In the genomic region with DNA sequence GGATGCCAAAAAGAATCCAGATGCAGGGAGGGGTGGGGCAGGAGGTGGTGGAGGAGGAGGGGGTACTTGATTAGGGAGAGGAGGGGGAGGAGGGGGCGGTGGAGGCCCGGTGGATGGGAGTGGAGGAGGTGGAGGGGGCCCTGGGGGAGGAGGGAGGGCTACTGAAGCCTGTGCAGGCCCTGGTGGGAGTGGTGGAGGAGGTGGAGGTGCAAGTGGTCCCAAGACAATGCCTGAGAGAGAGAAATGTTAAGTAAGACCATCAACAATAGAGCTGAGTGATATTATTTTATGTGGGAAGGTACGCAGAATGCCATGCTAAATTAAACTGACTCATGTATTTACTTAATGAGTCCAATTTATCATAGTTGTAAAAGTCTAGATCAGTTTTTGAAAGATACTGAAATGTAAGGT, we compare ENCODE assay signal across 23 cellular contexts.
DNase-seq lines count a peak whose midpoint lies in the region; ATAC-seq, FAIRE-seq and TF ChIP-seq lines count a peak whose summit lies in the region.
"Had no signal": no experiment of that assay in that cellular context is flagged by ENCODE, and none has a peak within 500 bp of the region (broad histone marks: within the 10 kb centered on the region; RNA-seq: fewer than 3 reads in every experiment).

No MANE protein-coding gene starts in this region.

- TF ChIP-seq CTCF in HEK293 (tag by site-specific recombination; IDR thresholded peaks at IDR 0.05), result no peak

- H3K4me1 ChIP-seq in HEK293 (ENCODE audit: control insufficient read depth, insufficient read depth, low read length) (peaks cover 12% of the 10 kb centered on the region), small intestine (ENCODE audit: control insufficient read depth in 2 of 2, insufficient read depth in 1 of 2, low read depth in 1 of 2, low read length in 1 of 2) (peaks cover 0 to 2% of the 10 kb centered on the region in 2 donors)
- H3K4me1 ChIP-seq: Caco-2 had no signal

- no peaks in the 10 kb centered on the region for H3K9me3 Mint-ChIP-seq in central memory CD8-positive, alpha-beta T cell
- H3K9me3 Mint-ChIP-seq in activated CD8-positive, alpha-beta T cell treated with anti-CD3 and anti-CD28 coated beads, Interleukin-2, amount 10 ng/mL, durations not matched to agents 7 days and 5 days (ENCODE audit: insufficient read depth), result no peaks in the 10 kb centered on the region
- no peaks in the 10 kb centered on the region for H3K9me3 Mint-ChIP-seq in activated T-cell treated with anti-CD3 and anti-CD28 coated beads, Interleukin-2, amount 50 U/mL, for 24 hours
- H3K9me3 Mint-ChIP-seq: CD8-positive, alpha-beta T cell; IgD-negative memory B cell had no signal

- peaks cover 43% of the 10 kb centered on the region for H3K27me3 Mint-ChIP-seq in central memory CD8-positive, alpha-beta T cell
- peaks cover 22% of the 10 kb centered on the region for H3K27me3 Mint-ChIP-seq in activated CD8-positive, alpha-beta T cell treated with anti-CD3 and anti-CD28 coated beads, Interleukin-2, amount 10 ng/mL, durations not matched to agents 7 days and 5 days (ENCODE audit: low read depth)
- peaks cover 4% of the 10 kb centered on the region for H3K27me3 Mint-ChIP-seq in activated T-cell treated with anti-CD3 and anti-CD28 coated beads, Interleukin-2, amount 50 U/mL, for 24 hours
- H3K27me3 Mint-ChIP-seq: IgD-negative memory B cell had no signal

- H3K36me3 ChIP-seq in HEK293 (ENCODE audit: control insufficient read depth in 2 of 2, insufficient read depth in 1 of 2, low read length in 2 of 2) (peaks cover 23 to 28% of the 10 kb centered on the region in 2 experiments), small intestine (ENCODE audit: control insufficient read depth in 2 of 2, insufficient read depth in 2 of 2, low read length in 2 of 2) (peaks cover 0 to 6% of the 10 kb centered on the region in 2 donors)

- CTCF ChIA-PET in HEK293 (lab: Yijun Ruan, JAX), result interaction anchor here (1.0 kb wide), 1 partner anchor 40 kb away, joined by 9 read pairs; no protein-coding TSS in a partner anchor
- CTCF ChIA-PET in activated CD8-positive, alpha-beta T cell treated with anti-CD3 and anti-CD28 coated beads, Interleukin-2, amount 10 ng/mL, durations not matched to agents 7 days and 5 days (lab: Charles Lee), result interaction anchor here (0.6 kb wide), 1 partner anchor 47 kb away, joined by 3 read pairs; no protein-coding TSS in a partner anchor

- FAIRE-seq in small intestine (lab: Jason Lieb, UNC), result no peak
- FAIRE-seq: H1 had no signal

- no peaks in the 10 kb centered on the region for H3K36me3 Mint-ChIP-seq in central memory CD8-positive, alpha-beta T cell (ENCODE audit: insufficient read depth)
- no peaks in the 10 kb centered on the region for H3K36me3 Mint-ChIP-seq in activated CD8-positive, alpha-beta T cell treated with anti-CD3 and anti-CD28 coated beads, Interleukin-2, amount 10 ng/mL, durations not matched to agents 7 days and 5 days (ENCODE audit: low read depth)
- H3K36me3 Mint-ChIP-seq in activated T-cell treated with anti-CD3 and anti-CD28 coated beads, Interleukin-2, amount 50 U/mL, for 24 hours (ENCODE audit: low read depth), result no peaks in the 10 kb centered on the region
- H3K36me3 Mint-ChIP-seq: CD8-positive, alpha-beta T cell had no signal

- H3K27ac ChIP-seq in HEK293 (ENCODE audit: extremely low read depth, low read depth, low read length) (no peak overlapping the region), small intestine (ENCODE audit: low read depth in 1 of 2, low read length in 1 of 2) (no peak overlapping the region)
- H3K27ac ChIP-seq: C4-2B, HL-60, KMS-11, RWPE1 had no signal

- POLR2A ChIA-PET in HEK293 (lab: Yijun Ruan, JAX), result no interaction called here
- POLR2A ChIA-PET in activated CD8-positive, alpha-beta T cell treated with anti-CD3 and anti-CD28 coated beads, Interleukin-2, amount 10 ng/mL, durations not matched to agents 7 days and 5 days (lab: Charles Lee), result no interaction called here

- H3K9me3 ChIP-seq in HEK293 (ENCODE audit: control insufficient read depth, insufficient read depth, low read depth, low read length) (no peaks in the 10 kb centered on the region), small intestine (ENCODE audit: control insufficient read depth, low read depth) (no peaks in the 10 kb centered on the region)
- H3K9me3 ChIP-seq: Caco-2 had no signal

- H3K4me3 ChIP-seq in HEK293 (ENCODE audit: low read depth, low read length) (no peak overlapping the region), small intestine (ENCODE audit: low read depth in 1 of 2, low read length in 2 of 2) (no peak overlapping the region)

- H3K27ac Mint-ChIP-seq in central memory CD8-positive, alpha-beta T cell (ENCODE audit: low read depth), result peak overlapping the region; percentile 32
- no peak overlapping the region for H3K27ac Mint-ChIP-seq in activated CD8-positive, alpha-beta T cell treated with anti-CD3 and anti-CD28 coated beads, Interleukin-2, amount 10 ng/mL, durations not matched to agents 7 days and 5 days
- no peak overlapping the region for H3K27ac Mint-ChIP-seq in activated T-cell treated with anti-CD3 and anti-CD28 coated beads, Interleukin-2, amount 50 U/mL, for 24 hours
- H3K27ac Mint-ChIP-seq: B cell; CD8-positive, alpha-beta T cell; IgD-negative memory B cell had no signal

- no peak overlapping the region for H3K4me3 Mint-ChIP-seq in central memory CD8-positive, alpha-beta T cell
- H3K4me3 Mint-ChIP-seq in activated CD8-positive, alpha-beta T cell treated with anti-CD3 and anti-CD28 coated beads, Interleukin-2, amount 10 ng/mL, durations not matched to agents 7 days and 5 days, result no peak overlapping the region
- H3K4me3 Mint-ChIP-seq in activated T-cell treated with anti-CD3 and anti-CD28 coated beads, Interleukin-2, amount 50 U/mL, for 24 hours, result no peak overlapping the region
- H3K4me3 Mint-ChIP-seq: B cell; CD8-positive, alpha-beta T cell; IgD-negative memory B cell had no signal

- no peaks in the 10 kb centered on the region for H3K4me1 Mint-ChIP-seq in central memory CD8-positive, alpha-beta T cell
- H3K4me1 Mint-ChIP-seq in activated CD8-positive, alpha-beta T cell treated with anti-CD3 and anti-CD28 coated beads, Interleukin-2, amount 10 ng/mL, durations not matched to agents 7 days and 5 days (ENCODE audit: low read depth), result no peaks in the 10 kb centered on the region
- peaks cover 3% of the 10 kb centered on the region for H3K4me1 Mint-ChIP-seq in activated T-cell treated with anti-CD3 and anti-CD28 coated beads, Interleukin-2, amount 50 U/mL, for 24 hours (ENCODE audit: low read depth)
- H3K4me1 Mint-ChIP-seq: B cell, IgD-negative memory B cell had no signal

- 27 to 47% (median 44%) methylated on average over 3 of the region's 3 CpGs for WGBS in small intestine, 3 donors

- ATAC-seq in central memory CD8-positive, alpha-beta T cell (replicated peaks; ENCODE audit: extremely low read depth, poor library complexity, severe bottlenecking), result no peak
- ATAC-seq in activated CD8-positive, alpha-beta T cell treated with anti-CD3 and anti-CD28 coated beads, Interleukin-2, amount 10 ng/mL, durations not matched to agents 7 days and 5 days, result no peak
- ATAC-seq: CD8-positive, alpha-beta T cell; HCT116; Panc1 had no signal

- H3K27me3 ChIP-seq in small intestine (ENCODE audit: control insufficient read depth in 2 of 2, insufficient read depth in 2 of 2, low read length in 2 of 2), result no peaks in the 10 kb centered on the region

- no peak for DNase-seq in central memory CD8-positive, alpha-beta T cell (ENCODE audit: low spot score in 2 of 2)
- DNase-seq in left kidney (ENCODE audit: low read depth, low spot score) (peak; percentile 9), small intestine (peak; percentile 35), cortex of kidney (lab: John Stamatoyannopoulos, UW) (no peak)
- no peak for DNase-seq in activated CD8-positive, alpha-beta T cell treated with anti-CD3 and anti-CD28 coated beads, Interleukin-2, amount 10 ng/mL, durations not matched to agents 7 days and 5 days
- DNase-seq in activated T-cell treated with anti-CD3 and anti-CD28 coated beads, Interleukin-2, amount 50 U/mL, for 24 hours, result no peak
- DNase-seq: Caco-2; CD8-positive, alpha-beta T cell; MM.1S; NCI-H2029; NCI-H2227 treated with DMSO at 0.1 percent for 48 hours; NCI-H69; SHP77 had no signal

TF ChIP-seq in HEK293, 187 proteins besides CTCF, POLR2A, EP300 and RAD21 (continues in another document):
- TF ChIP-seq ZNF514 (tag by site-specific recombination; IDR thresholded peaks at IDR 0.05) (no peak), ZNF549 (tag by site-specific recombination; IDR thresholded peaks at IDR 0.05) (no peak), BCL11A (tag by site-specific recombination; IDR thresholded peaks at IDR 0.05; ENCODE audit: low read depth) (0 out of 2 replicates have a peak, but pooled peaks have one; percentile 33), ZXDB (tag by site-specific recombination; IDR thresholded peaks at IDR 0.05) (0 out of 2 replicates have a peak, but pooled peaks have one; percentile 10), HIC1 (tag by site-specific recombination; IDR thresholded peaks at IDR 0.05) (no peak)
- TF ChIP-seq, protein P1, sequence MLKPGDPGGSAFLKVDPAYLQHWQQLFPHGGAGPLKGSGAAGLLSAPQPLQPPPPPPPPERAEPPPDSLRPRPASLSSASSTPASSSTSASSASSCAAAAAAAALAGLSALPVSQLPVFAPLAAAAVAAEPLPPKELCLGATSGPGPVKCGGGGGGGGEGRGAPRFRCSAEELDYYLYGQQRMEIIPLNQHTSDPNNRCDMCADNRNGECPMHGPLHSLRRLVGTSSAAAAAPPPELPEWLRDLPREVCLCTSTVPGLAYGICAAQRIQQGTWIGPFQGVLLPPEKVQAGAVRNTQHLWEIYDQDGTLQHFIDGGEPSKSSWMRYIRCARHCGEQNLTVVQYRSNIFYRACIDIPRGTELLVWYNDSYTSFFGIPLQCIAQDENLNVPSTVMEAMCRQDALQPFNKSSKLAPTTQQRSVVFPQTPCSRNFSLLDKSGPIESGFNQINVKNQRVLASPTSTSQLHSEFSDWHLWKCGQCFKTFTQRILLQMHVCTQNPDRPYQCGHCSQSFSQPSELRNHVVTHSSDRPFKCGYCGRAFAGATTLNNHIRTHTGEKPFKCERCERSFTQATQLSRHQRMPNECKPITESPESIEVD (tag by site-specific recombination; IDR thresholded peaks at IDR 0.05), result peak; percentile 77

Comparison
In these comparisons a context has a peak if more than half of its experiments do, and no peak if none do; other contexts are left out.
1. DNase-seq: peak in left kidney (single experiment) and small intestine (single experiment); none in central memory CD8-positive, alpha-beta T cell (0 of 2), activated CD8-positive, alpha-beta T cell treated with anti-CD3 and anti-CD28 coated beads, Interleukin-2, amount 10 ng/mL, durations not matched to agents 7 days and 5 days (single experiment), cortex of kidney (single experiment) and activated T-cell treated with anti-CD3 and anti-CD28 coated beads, Interleukin-2, amount 50 U/mL, for 24 hours (single experiment).